10 cellular contexts compared by ENCODE assay signal in genomic region chr3:112514527-112515128, GRCh38. TPM values are rescaled to one million over a fixed set of nuclear protein-coding genes. Genes with fewer than 3 reads are reported as not detected.
DNase-seq lines count a peak whose midpoint lies in the region; ATAC-seq and TF ChIP-seq lines count a peak whose summit lies in the region.
"Had no signal": no experiment of that assay in that cellular context is flagged by ENCODE, and none has a peak within 500 bp of the region (broad histone marks: within the 10 kb centered on the region; RNA-seq: fewer than 3 reads in every experiment).

No MANE protein-coding gene starts in this region.

- H3K27ac ChIP-seq in OCI-LY1 (ENCODE audit: low read depth, low read length, poor library complexity, severe bottlenecking) (no peak overlapping the region), thoracic aorta (peak overlapping the region in 1 of 2 donors; percentile 34), Karpas-422 (ENCODE audit: low read length) (no peak overlapping the region)
- H3K27ac ChIP-seq: pancreas had no signal

- H3K4me1 ChIP-seq in OCI-LY1 (ENCODE audit: insufficient read depth, low read length, severe bottlenecking), result no peaks in the 10 kb centered on the region
- peaks cover 3 to 5% of the 10 kb centered on the region in 2 donors for H3K4me1 ChIP-seq in thoracic aorta (ENCODE audit: control insufficient read depth in 1 of 2, low read depth in 2 of 2)
- H3K4me1 ChIP-seq in Caco-2, result no peaks in the 10 kb centered on the region
- H3K4me1 ChIP-seq in Karpas-422 (ENCODE audit: low read length), result no peaks in the 10 kb centered on the region
- H3K4me1 ChIP-seq: pancreas had no signal

- intact Hi-C loops in Caco-2 (cut with micrococcal nuclease; ENCODE audit: unreplicated experiment), result no loop called here

- H3K9me2 ChIP-seq in OCI-LY1 (ENCODE audit: low read depth, low read length) (no peaks in the 10 kb centered on the region), Karpas-422 (replicated peaks; ENCODE audit: insufficient read depth, low read length) (no peaks in the 10 kb centered on the region)

- 0 out of 2 replicates have a peak overlapping the region, but pooled peaks have one; percentile 29 for H2AFZ ChIP-seq in OCI-LY1 (ENCODE audit: low read length)
- no peak overlapping the region for H2AFZ ChIP-seq in Karpas-422 (ENCODE audit: low read length)

- H3K36me3 ChIP-seq in OCI-LY1 (ENCODE audit: insufficient read depth, low read length), result no peaks in the 10 kb centered on the region
- no peaks in the 10 kb centered on the region for H3K36me3 ChIP-seq in thoracic aorta
- H3K36me3 ChIP-seq in Caco-2 (ENCODE audit: control insufficient read depth, insufficient read depth, low read length), result no peaks in the 10 kb centered on the region
- no peaks in the 10 kb centered on the region for H3K36me3 ChIP-seq in Karpas-422 (ENCODE audit: insufficient read depth, low read length)
- H3K36me3 ChIP-seq: pancreas had no signal

- H3K4me3 ChIP-seq in OCI-LY1 (ENCODE audit: low read depth, low read length, poor library complexity, severe bottlenecking) (no peak overlapping the region), thoracic aorta (no peak overlapping the region), Caco-2 (ENCODE audit: low read depth, low read length) (no peak overlapping the region), Karpas-422 (ENCODE audit: low read length) (no peak overlapping the region)
- H3K4me3 ChIP-seq: pancreas had no signal

- peak; percentile 82 to 88 for ATAC-seq in activated T-cell treated with anti-CD3 and anti-CD28 coated beads, Interleukin-2, amount 50 U/mL, for 4 hours
- ATAC-seq in HG02840 (IDR thresholded peaks at IDR 0.05; ENCODE audit: low FRiP score, unreplicated experiment) (peak; percentile 100), thoracic aorta (ENCODE audit: insufficient number of reproducible peaks, low FRiP score, low read depth) (peak; percentile 21)
- ATAC-seq: pancreas had no signal

- H3K27me3 ChIP-seq in OCI-LY1 (ENCODE audit: insufficient read depth, low read length) (no peaks in the 10 kb centered on the region), thoracic aorta (replicated peaks; ENCODE audit: insufficient read depth) (no peaks in the 10 kb centered on the region), Caco-2 (replicated peaks; ENCODE audit: control insufficient read depth, insufficient read depth, low read length) (no peaks in the 10 kb centered on the region), Karpas-422 (ENCODE audit: low read length) (no peaks in the 10 kb centered on the region)
- H3K27me3 ChIP-seq: pancreas had no signal

- peaks cover 4% of the 10 kb centered on the region for H3K9me3 Mint-ChIP-seq in activated T-cell treated with anti-CD3 and anti-CD28 coated beads, Interleukin-2, amount 50 U/mL, for 4 hours
- H3K9me3 Mint-ChIP-seq in Caco-2 (ENCODE audit: unreplicated experiment), result no peaks in the 10 kb centered on the region

- no peaks in the 10 kb centered on the region for H4K20me1 ChIP-seq in OCI-LY1 (ENCODE audit: insufficient read depth, low read length)
- H4K20me1 ChIP-seq in Karpas-422 (ENCODE audit: insufficient read depth, low read depth, low read length), result no peaks in the 10 kb centered on the region

- DNase-seq in activated T-cell treated with anti-CD3 and anti-CD28 coated beads, Interleukin-2, amount 50 U/mL, for 4 hours, result no peak
- DNase-seq in activated T-cell treated with anti-CD3 and anti-CD28 coated beads for 4 hours, result no peak
- DNase-seq in thoracic aorta (ENCODE audit: low spot score), result no peak
- DNase-seq in Caco-2, result no peak
- no peak for DNase-seq in Karpas-422
- no peak for DNase-seq in NCI-H446 treated with DMSO at 0.1 percent for 48 hours (lab: John Stamatoyannopoulos, UW)
- DNase-seq: pancreas had no signal

- H3K9ac ChIP-seq in OCI-LY1 (ENCODE audit: low read length) (no peak overlapping the region), Karpas-422 (ENCODE audit: low read length) (no peak overlapping the region)

- H3K9me3 ChIP-seq in OCI-LY1 (ENCODE audit: low read length) (no peaks in the 10 kb centered on the region), thoracic aorta (no peaks in the 10 kb centered on the region), Caco-2 (peaks cover 17% of the 10 kb centered on the region), Karpas-422 (ENCODE audit: low read length) (no peaks in the 10 kb centered on the region)
- H3K9me3 ChIP-seq: pancreas had no signal

- no peak for TF ChIP-seq CTCF in OCI-LY1 (IDR thresholded peaks at IDR 0.05; ENCODE audit: low read length)
- TF ChIP-seq CTCF in thoracic aorta (IDR thresholded peaks at IDR 0.05), result no peak
- no peak for TF ChIP-seq CTCF in Caco-2 (IDR thresholded peaks at IDR 0.05; ENCODE audit: insufficient read depth in 1 of 2, low read depth in 1 of 2, low read length in 1 of 2, severe bottlenecking in 1 of 2, unreplicated experiment in 1 of 2)

- H3K4me2 ChIP-seq in OCI-LY1 (ENCODE audit: low read length), result no peak overlapping the region
- no peak overlapping the region for H3K4me2 ChIP-seq in Karpas-422 (ENCODE audit: low read depth, low read length, poor library complexity, severe bottlenecking)

- H3K79me2 ChIP-seq in OCI-LY1 (ENCODE audit: insufficient read depth, low read length), result no peaks in the 10 kb centered on the region
- no peaks in the 10 kb centered on the region for H3K79me2 ChIP-seq in Karpas-422 (ENCODE audit: low read length)

- no peaks in the 10 kb centered on the region for H3K27me3 Mint-ChIP-seq in activated T-cell treated with anti-CD3 and anti-CD28 coated beads, Interleukin-2, amount 50 U/mL, for 4 hours (ENCODE audit: low read depth)
- no peaks in the 10 kb centered on the region for H3K27me3 Mint-ChIP-seq in Caco-2 (ENCODE audit: insufficient read depth, unreplicated experiment)

- H3K4me3 Mint-ChIP-seq in activated T-cell treated with anti-CD3 and anti-CD28 coated beads, Interleukin-2, amount 50 U/mL, for 4 hours, result no peak overlapping the region
- no peak overlapping the region for H3K4me3 Mint-ChIP-seq in Caco-2 (ENCODE audit: unreplicated experiment)

- no TSS peak for BruUV-seq in Caco-2 (replicated peaks; lab: Mats Ljungman, UMichigan)

- H3F3A ChIP-seq in OCI-LY1 (ENCODE audit: insufficient read depth, low read length), result no peaks in the 10 kb centered on the region

- peaks cover 22% of the 10 kb centered on the region for H3K4me1 Mint-ChIP-seq in activated T-cell treated with anti-CD3 and anti-CD28 coated beads, Interleukin-2, amount 50 U/mL, for 4 hours (ENCODE audit: low read depth)
- H3K4me1 Mint-ChIP-seq in Caco-2 (ENCODE audit: low read depth, unreplicated experiment), result no peaks in the 10 kb centered on the region

- POLR2A ChIA-PET in Caco-2 (lab: Charles Lee), result no interaction called here

- H3K27ac Mint-ChIP-seq in Caco-2 (ENCODE audit: unreplicated experiment), result no peak overlapping the region

- CTCF ChIA-PET in Caco-2 (lab: Charles Lee), result no interaction called here

- peaks cover 1% of the 10 kb centered on the region for H3K36me3 Mint-ChIP-seq in activated T-cell treated with anti-CD3 and anti-CD28 coated beads, Interleukin-2, amount 50 U/mL, for 4 hours (ENCODE audit: insufficient read depth)
- no peaks in the 10 kb centered on the region for H3K36me3 Mint-ChIP-seq in Caco-2 (ENCODE audit: insufficient read depth, unreplicated experiment)

RNA-seq across cellular contexts. Expression of gene BTLA, which starts 15.4 kb away (rescaled TPM):
- 10 to 100 TPM; 29.8 to 46.3 (median 33.2) TPM for total RNA-seq in activated T-cell treated with anti-CD3 and anti-CD28 coated beads, Interleukin-2, amount 50 U/mL, for 4 hours
- under 1 TPM in 1 of 2 donors, not detected in 1; 0.35 TPM for total RNA-seq in thoracic aorta
- not detected in 2 replicates for total RNA-seq in Caco-2 (2022)
- not detected in 2 replicates for total RNA-seq in Karpas-422 (2014; rRNA removed; shearing (Covaris generic); ENCODE audit: low replicate concordance)
- total RNA-seq: glomerular endothelial cell had no signal

RNA-seq across cellular contexts. Expression of gene ATG3, which starts 47.1 kb away (rescaled TPM):
- 10 to 100 TPM; 81.5 to 93.9 (median 88.8) TPM for total RNA-seq in activated T-cell treated with anti-CD3 and anti-CD28 coated beads, Interleukin-2, amount 50 U/mL, for 4 hours
- total RNA-seq in thoracic aorta (10 to 100 TPM; 37.5 to 52.6 TPM), Caco-2 (2022) (50.7 and 52.3 TPM in 2 replicates)
- 102 and 127 TPM in 2 replicates for total RNA-seq in Karpas-422 (2014; rRNA removed; shearing (Covaris generic); ENCODE audit: low replicate concordance)

RNA-seq across cellular contexts. Expression of gene SLC35A5, which starts 47.2 kb away (rescaled TPM):
- total RNA-seq in activated T-cell treated with anti-CD3 and anti-CD28 coated beads, Interleukin-2, amount 50 U/mL, for 4 hours, result 10 to 100 TPM; 12.2 to 13.5 (median 12.3) TPM
- total RNA-seq in thoracic aorta (10 to 100 TPM; 17.5 to 45.9 TPM), Caco-2 (2022) (18.6 and 19.1 TPM in 2 replicates)
- total RNA-seq in Karpas-422 (2014; rRNA removed; shearing (Covaris generic); ENCODE audit: low replicate concordance), result 17.1 and 87.4 TPM in 2 replicates

Comparison
In these comparisons a context has a peak if more than half of its experiments do, and no peak if none do; other contexts are left out.
1. ATAC-seq: peak in every context shown above with its lines; median percentile 100 in HG02840; 85 in activated T-cell treated with anti-CD3 and anti-CD28 coated beads, Interleukin-2, amount 50 U/mL, for 4 hours; 21 in thoracic aorta.
2. RNA of gene BTLA, which starts 15.4 kb away (total RNA-seq): 29.8 to 46.3 TPM in activated T-cell treated with anti-CD3 and anti-CD28 coated beads, Interleukin-2, amount 50 U/mL, for 4 hours; 0.35 TPM in thoracic aorta, not detected in Caco-2 and not detected in Karpas-422; every median in the first group is over 10 times any median in the second.